Comparison of ENCODE assay signal across 20 cellular contexts in genomic region chr11:125532668-125533067, GRCh38.
"Had no signal": no experiment of that assay in that cellular context is flagged by ENCODE, and none has a peak within 500 bp of the region (broad histone marks: within the 10 kb centered on the region; RNA-seq: fewer than 3 reads in every experiment).

No MANE protein-coding gene starts in this region.

- H3K27ac ChIP-seq: epithelial cell of prostate, esophagus squamous epithelium, foreskin keratinocyte, heart left ventricle, right atrium auricular region, sigmoid colon, skin epidermis, stomach, thoracic aorta, transverse colon had no signal

- H3K27me3 Mint-ChIP-seq: dendritic cell treated with granulocyte-macrophage colony-stimulating factor and Interleukin-4, amounts not matched to agents 40 ng/mL and 50 ng/mL, for 4 days had no signal

- H3K9me3 Mint-ChIP-seq: dendritic cell treated with granulocyte-macrophage colony-stimulating factor and Interleukin-4, amounts not matched to agents 40 ng/mL and 50 ng/mL, for 4 days; effector memory CD8-positive, alpha-beta T cell; natural killer cell had no signal

- H3K4me1 ChIP-seq: esophagus squamous epithelium, foreskin keratinocyte, heart left ventricle, right atrium auricular region, sigmoid colon, stomach, transverse colon had no signal

- H3K36me3 Mint-ChIP-seq: natural killer cell had no signal

- H3K4me1 Mint-ChIP-seq: natural killer cell had no signal

- H3K27ac Mint-ChIP-seq: dendritic cell treated with granulocyte-macrophage colony-stimulating factor and Interleukin-4, amounts not matched to agents 40 ng/mL and 50 ng/mL, for 4 days; effector memory CD8-positive, alpha-beta T cell; natural killer cell had no signal

- H3K4me3 Mint-ChIP-seq: dendritic cell treated with granulocyte-macrophage colony-stimulating factor and Interleukin-4, amounts not matched to agents 40 ng/mL and 50 ng/mL, for 4 days; effector memory CD8-positive, alpha-beta T cell; natural killer cell; neural crest cell had no signal

- DNase-seq: effector memory CD8-positive, alpha-beta T cell; esophagus squamous epithelium; foreskin keratinocyte; heart left ventricle; hippocampal formation; kidney glomerular epithelial cell; mucosa of descending colon; natural killer cell; sigmoid colon; stimulated activated CD4-positive, alpha-beta T cell treated with anti-CD3 and anti-CD28 coated beads, Interleukin-12 subunit alpha, Interleukin-12 subunit beta, amount 100 ng/mL, for 4 hours; stimulated activated naive CD4-positive, alpha-beta T cell; stomach; substantia nigra; transverse colon had no signal

- H3K4me3 ChIP-seq: esophagus squamous epithelium, heart left ventricle, mucosa of descending colon, right atrium auricular region, sigmoid colon, skin epidermis, stomach, thoracic aorta, transverse colon had no signal

- H3K36me3 ChIP-seq: esophagus squamous epithelium, heart left ventricle, right atrium auricular region, sigmoid colon, stomach, thoracic aorta, transverse colon had no signal

- H3K27me3 ChIP-seq: esophagus squamous epithelium, foreskin keratinocyte, right atrium auricular region, sigmoid colon, stomach, transverse colon had no signal

- H3K9me3 ChIP-seq: esophagus squamous epithelium, heart left ventricle, mucosa of descending colon, right atrium auricular region, sigmoid colon, stomach, thoracic aorta, transverse colon had no signal
